Comparison of ENCODE assay signal across 9 cellular contexts in genomic region chr1:85328713-85329376, GRCh38. TPM values are rescaled to one million over a fixed set of nuclear protein-coding genes. Genes with fewer than 3 reads are reported as not detected.
DNase-seq lines count a peak whose midpoint lies in the region; ATAC-seq and TF ChIP-seq lines count a peak whose summit lies in the region.
"Had no signal": no experiment of that assay in that cellular context is flagged by ENCODE, and none has a peak within 500 bp of the region (broad histone marks: within the 10 kb centered on the region; RNA-seq: fewer than 3 reads in every experiment).

No MANE protein-coding gene starts in this region.

- H3K27ac ChIP-seq in breast epithelium (peak overlapping the region in 1 of 2 donors; percentile 32), right lobe of liver (peak overlapping the region in 1 of 3 donors; percentile 32)

- intact Hi-C loops in MCF 10A (cut with micrococcal nuclease) = loop anchor here (10.0 kb wide), 1 partner anchor 136 kb away; the partner anchor contains the start of gene DDAH1
- intact Hi-C loops in breast epithelium (cut with DNase I; ENCODE audit: low total_unique reads) = no loop called here
- intact Hi-C loops in right lobe of liver (cut with DNase I) = no loop called here

- H3K36me3 Mint-ChIP-seq in MCF 10A (ENCODE audit: insufficient read depth, unreplicated experiment) = no peaks in the 10 kb centered on the region
- H3K36me3 Mint-ChIP-seq in activated T-cell treated with anti-CD3 and anti-CD28 coated beads, Interleukin-2, amount 50 U/mL, for 72 hours (ENCODE audit: insufficient read depth in 2 of 2) = peaks cover 5 to 6% of the 10 kb centered on the region in 2 donors

- 23% methylated on average over 2 of the region's 3 CpGs for WGBS in right lobe of liver (ENCODE audit: insufficient coverage, low coverage, low lambda C conversion rate, missing lambda C conversion rate)

- H3K36me3 ChIP-seq in breast epithelium (no peaks in the 10 kb centered on the region), right lobe of liver (no peaks in the 10 kb centered on the region)

- no peaks in the 10 kb centered on the region for H3K9me3 ChIP-seq in breast epithelium
- H3K9me3 ChIP-seq in right lobe of liver = no peaks in the 10 kb centered on the region

- H3K27ac Mint-ChIP-seq in MCF 10A (ENCODE audit: low read depth, unreplicated experiment) = peak overlapping the region; percentile 90
- H3K27ac Mint-ChIP-seq in activated T-cell treated with anti-CD3 and anti-CD28 coated beads, Interleukin-2, amount 50 U/mL, for 72 hours = no peak overlapping the region

- CTCF ChIA-PET in MCF 10A (lab: Yijun Ruan, JAX) = interaction anchor here (0.7 to 1.4 kb wide), 8 partner anchors 8 to 167 kb away, joined by 3 to 4 read pairs (median 3); partner anchors contain the start of gene DDAH1

- H3K4me3 Mint-ChIP-seq in MCF 10A (ENCODE audit: unreplicated experiment) = peak overlapping the region; percentile 15
- no peak overlapping the region for H3K4me3 Mint-ChIP-seq in activated T-cell treated with anti-CD3 and anti-CD28 coated beads, Interleukin-2, amount 50 U/mL, for 72 hours

- peak; percentile 72 to 90 (median 80) for ATAC-seq in right lobe of liver
- no peak for ATAC-seq in GM19324 (IDR thresholded peaks at IDR 0.05; ENCODE audit: low FRiP score, unreplicated experiment)
- no peak for ATAC-seq in activated T-cell treated with anti-CD3 and anti-CD28 coated beads, Interleukin-2, amount 50 U/mL, for 72 hours (replicated peaks in 1 of 2)

- no peak overlapping the region for H3K4me3 ChIP-seq in breast epithelium
- H3K4me3 ChIP-seq in right lobe of liver = no peak overlapping the region

- TF ChIP-seq CTCF in MCF 10A (IDR thresholded peaks at IDR 0.05; ENCODE audit: unreplicated experiment) = no peak
- TF ChIP-seq CTCF in breast epithelium (IDR thresholded peaks at IDR 0.05) = no peak
- no peak for TF ChIP-seq CTCF in right lobe of liver (IDR thresholded peaks at IDR 0.05)

- BruUV-seq in MCF 10A (replicated peaks; lab: Mats Ljungman, UMichigan) = no TSS peak

- no peaks in the 10 kb centered on the region for H3K27me3 ChIP-seq in breast epithelium
- no peaks in the 10 kb centered on the region for H3K27me3 ChIP-seq in right lobe of liver

- no peaks in the 10 kb centered on the region for H3K27me3 Mint-ChIP-seq in MCF 10A (ENCODE audit: insufficient read depth, unreplicated experiment)
- H3K27me3 Mint-ChIP-seq in activated T-cell treated with anti-CD3 and anti-CD28 coated beads, Interleukin-2, amount 50 U/mL, for 72 hours (ENCODE audit: low read depth) = peaks cover 50% of the 10 kb centered on the region

- peaks cover 30% of the 10 kb centered on the region for H3K4me1 Mint-ChIP-seq in MCF 10A (ENCODE audit: insufficient read depth, unreplicated experiment)
- H3K4me1 Mint-ChIP-seq in activated T-cell treated with anti-CD3 and anti-CD28 coated beads, Interleukin-2, amount 50 U/mL, for 72 hours (ENCODE audit: low read depth) = no peaks in the 10 kb centered on the region

- POLR2A ChIA-PET in MCF 10A (lab: Yijun Ruan, JAX) = interaction anchor here (0.7 to 3.1 kb wide), 10 partner anchors 8 to 69 kb away, joined by 3 to 22 read pairs (median 6); partner anchors contain the start of genes BCL10 and C1orf52

- DNase-seq in MCF 10A (ENCODE audit: unreplicated experiment) = peak; percentile 89
- DNase-seq in breast epithelium (ENCODE audit: low spot score in 2 of 2) = no peak
- DNase-seq in dedifferentiated amniotic fluid mesenchymal stem cell (ENCODE audit: extremely low spot score) = peak; percentile 90
- no peak for DNase-seq in right lobe of liver
- no peak for DNase-seq in hippocampal formation (lab: John Stamatoyannopoulos, UW)
- DNase-seq in OCI-M2 (lab: John Stamatoyannopoulos, UW; ENCODE audit: unreplicated experiment) = no peak
- no peak for DNase-seq in activated T-cell treated with anti-CD3 and anti-CD28 coated beads, Interleukin-2, amount 50 U/mL, for 72 hours
- DNase-seq: Kasumi-1 had no signal

- H3K4me1 ChIP-seq in breast epithelium = no peaks in the 10 kb centered on the region
- H3K4me1 ChIP-seq in right lobe of liver = peaks cover 0 to 10% (median 3%) of the 10 kb centered on the region in 4 donors

- H3K9me3 Mint-ChIP-seq in MCF 10A (ENCODE audit: unreplicated experiment) = peaks cover 8% of the 10 kb centered on the region
- peaks cover 6% of the 10 kb centered on the region in 2 donors for H3K9me3 Mint-ChIP-seq in activated T-cell treated with anti-CD3 and anti-CD28 coated beads, Interleukin-2, amount 50 U/mL, for 72 hours

- no peak for TF ChIP-seq POLR2A in breast epithelium (IDR thresholded peaks at IDR 0.05)
- TF ChIP-seq POLR2A in right lobe of liver (IDR thresholded peaks at IDR 0.05) = no peak

RNA-seq across cellular contexts. Expression of gene BCL10, which starts 52.4 kb away (rescaled TPM):
- total RNA-seq in MCF 10A (2022) (43.9 and 55.8 TPM in 2 replicates), breast epithelium (10 to 100 TPM; 16.5 to 23.6 (median 17.7) TPM), right lobe of liver (10 to 100 TPM in 2 of 6 experiments, 1 to 10 TPM in 4; 7.3 to 14.1 (median 9.1) TPM)
- 10 to 100 TPM; 23.8 to 30.1 TPM for total RNA-seq in activated T-cell treated with anti-CD3 and anti-CD28 coated beads, Interleukin-2, amount 50 U/mL, for 72 hours

Comparison
In these comparisons a context has a peak if more than half of its experiments do, and no peak if none do; other contexts are left out.
1. DNase-seq: peak in MCF 10A (single experiment) and dedifferentiated amniotic fluid mesenchymal stem cell (single experiment); none in breast epithelium (0 of 2), right lobe of liver (0 of 3), hippocampal formation (0 of 2), OCI-M2 (single experiment) and activated T-cell treated with anti-CD3 and anti-CD28 coated beads, Interleukin-2, amount 50 U/mL, for 72 hours (0 of 2).
2. ATAC-seq: peak in right lobe of liver (4 of 4); none in GM19324 (single experiment) and activated T-cell treated with anti-CD3 and anti-CD28 coated beads, Interleukin-2, amount 50 U/mL, for 72 hours (0 of 2).